8 cellular contexts compared by ENCODE assay signal in the genomic region with DNA sequence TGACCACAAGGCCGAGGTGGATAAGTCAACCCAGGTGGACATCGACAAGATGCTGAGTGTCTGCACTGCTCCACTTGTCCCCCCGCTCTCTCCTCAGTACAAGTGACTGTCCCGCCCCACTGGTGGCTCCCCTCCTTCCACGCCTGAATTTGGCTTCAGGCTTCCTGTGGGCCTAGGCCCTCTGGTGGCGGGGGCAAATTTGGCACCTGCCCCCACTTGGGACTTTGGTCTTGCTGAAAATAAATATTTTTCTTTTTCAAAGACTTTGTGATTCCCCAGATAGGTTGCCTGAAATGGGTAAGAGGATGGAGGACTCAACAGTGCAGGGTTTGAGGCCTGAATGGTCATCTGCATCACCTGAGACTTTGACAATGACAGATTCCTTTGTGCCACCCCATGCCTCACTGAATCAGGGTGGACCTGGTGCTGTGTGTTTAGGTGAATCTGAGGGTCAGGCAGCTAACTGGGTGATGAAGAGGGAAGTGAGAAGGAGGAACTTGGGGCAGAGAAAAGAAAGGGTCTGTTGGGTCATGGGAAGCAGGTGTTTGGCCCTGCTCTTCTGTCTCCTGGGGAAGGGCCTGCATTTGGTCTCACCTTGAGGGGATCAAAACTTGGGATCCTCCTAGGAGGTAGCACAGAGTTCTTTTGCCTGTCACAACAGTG. TPM values are rescaled to one million over a fixed set of nuclear protein-coding genes. Genes with fewer than 3 reads are reported as not detected.
DNase-seq lines count a peak whose midpoint lies in the region; ATAC-seq and TF ChIP-seq lines count a peak whose summit lies in the region.

No MANE protein-coding gene starts in this region.

- H3K36me3 Mint-ChIP-seq in activated naive CD4-positive, alpha-beta T cell treated with anti-CD3 and anti-CD28 coated beads for 36 hours (ENCODE audit: low read depth) = peaks cover 1% of the 10 kb centered on the region
- H3K36me3 Mint-ChIP-seq in memory B cell = no peaks in the 10 kb centered on the region

- H3K4me3 Mint-ChIP-seq in activated naive CD4-positive, alpha-beta T cell treated with anti-CD3 and anti-CD28 coated beads for 36 hours = no peak overlapping the region
- H3K4me3 Mint-ChIP-seq in memory B cell = peak overlapping the region; percentile 50

- H3K9me3 ChIP-seq in BLaER1 treated with 17β-estradiol and CSF1 and Interleukin-3, amounts not matched to agents 10 nM and 100 nM (replicated peaks in 1 of 11) = no peaks in the 10 kb centered on the region

- H3K36me3 ChIP-seq in BLaER1 treated with 17β-estradiol and CSF1 and Interleukin-3, amounts not matched to agents 10 nM and 100 nM = peaks cover 0 to 4% (median 0%) of the 10 kb centered on the region in 11 experiments; a peak in 1 of 22 replicates

- peak overlapping the region in 6 of 11 experiments; percentile 20 to 96 (median 38); a peak in 11 of 22 replicates for H3K27ac ChIP-seq in BLaER1 treated with 17β-estradiol and CSF1 and Interleukin-3, amounts not matched to agents 10 nM and 100 nM

- CTCF ChIA-PET in activated naive CD4-positive, alpha-beta T cell treated with anti-CD3 and anti-CD28 coated beads for 36 hours (lab: Charles Lee) = interaction anchor here (0.6 to 13.5 kb wide), 14 partner anchors 10 to 184 kb away, joined by 3 to 131 read pairs (median 4); a partner anchor contains a TSS

- ATAC-seq in memory B cell (ENCODE audit: low read depth) (peak; percentile 27), HG02870 (IDR thresholded peaks at IDR 0.05; ENCODE audit: unreplicated experiment) (no peak)

- peaks cover 0 to 6% (median 0%) of the 10 kb centered on the region in 11 experiments; a peak in 5 of 22 replicates for H4K20me1 ChIP-seq in BLaER1 treated with 17β-estradiol and CSF1 and Interleukin-3, amounts not matched to agents 10 nM and 100 nM

- H3K27me3 ChIP-seq in BLaER1 treated with 17β-estradiol and CSF1 and Interleukin-3, amounts not matched to agents 10 nM and 100 nM = no peaks in the 10 kb centered on the region

- no peak overlapping the region for H3K27ac Mint-ChIP-seq in activated naive CD4-positive, alpha-beta T cell treated with anti-CD3 and anti-CD28 coated beads for 36 hours
- peak overlapping the region; percentile 65 for H3K27ac Mint-ChIP-seq in memory B cell

- H3K9ac ChIP-seq in BLaER1 treated with 17β-estradiol and CSF1 and Interleukin-3, amounts not matched to agents 10 nM and 100 nM = peak overlapping the region in 10 of 11 experiments; percentile 13 to 96 (median 34); a peak in 13 of 22 replicates

- H3K9me3 Mint-ChIP-seq in activated naive CD4-positive, alpha-beta T cell treated with anti-CD3 and anti-CD28 coated beads for 36 hours = no peaks in the 10 kb centered on the region
- H3K9me3 Mint-ChIP-seq in memory B cell = no peaks in the 10 kb centered on the region

- peaks cover 48 to 68% (median 56%) of the 10 kb centered on the region in 10 experiments for H3K4me1 ChIP-seq in BLaER1 treated with 17β-estradiol and CSF1 and Interleukin-3, amounts not matched to agents 10 nM and 100 nM

- H3K4me2 ChIP-seq in BLaER1 treated with 17β-estradiol and CSF1 and Interleukin-3, amounts not matched to agents 10 nM and 100 nM = peak overlapping the region; percentile 65 to 99 (median 95)

- H3K27me3 Mint-ChIP-seq in activated naive CD4-positive, alpha-beta T cell treated with anti-CD3 and anti-CD28 coated beads for 36 hours (ENCODE audit: low read depth) = no peaks in the 10 kb centered on the region
- no peaks in the 10 kb centered on the region for H3K27me3 Mint-ChIP-seq in memory B cell

- H3K4me1 Mint-ChIP-seq in activated naive CD4-positive, alpha-beta T cell treated with anti-CD3 and anti-CD28 coated beads for 36 hours (ENCODE audit: low read depth) = peaks cover 17% of the 10 kb centered on the region
- peaks cover 36% of the 10 kb centered on the region for H3K4me1 Mint-ChIP-seq in memory B cell

- TF ChIP-seq CTCF in GM20000 (IDR thresholded peaks at IDR 0.05; ENCODE audit: extremely low read depth, missing control alignments) = peak; percentile 9

- intact Hi-C loops in activated naive CD4-positive, alpha-beta T cell treated with anti-CD3 and anti-CD28 coated beads for 36 hours (cut with micrococcal nuclease) = loop anchor here (1.0 kb wide), 5 partner anchors 8 to 187 kb away; a partner anchor contains a TSS

- no peak for DNase-seq in GM20000 (ENCODE audit: low spot score)
- peak; percentile 21 for DNase-seq in activated naive CD4-positive, alpha-beta T cell treated with anti-CD3 and anti-CD28 coated beads for 36 hours
- no peak for DNase-seq in memory B cell (ENCODE audit: low spot score in 2 of 2)
- no peak for DNase-seq in NCI-H2171 treated with DMSO at 0.1 percent for 48 hours (lab: John Stamatoyannopoulos, UW)
- DNase-seq in effector CD4-positive, alpha-beta T cell = no peak
- DNase-seq in NCI-H524 treated with DMSO at 0.1 percent for 48 hours (lab: John Stamatoyannopoulos, UW) = no peak

- H3K4me3 ChIP-seq in BLaER1 treated with 17β-estradiol and CSF1 and Interleukin-3, amounts not matched to agents 10 nM and 100 nM = no peak overlapping the region

RNA-seq across cellular contexts. Expression of a gene that starts 2.0 kb away (rescaled TPM):
- total RNA-seq in activated naive CD4-positive, alpha-beta T cell treated with anti-CD3 and anti-CD28 coated beads for 36 hours = 1 to 10 TPM; 3.2 to 3.6 TPM

RNA-seq across cellular contexts. Expression of a gene that starts 2.1 kb away (rescaled TPM):
- total RNA-seq in activated naive CD4-positive, alpha-beta T cell treated with anti-CD3 and anti-CD28 coated beads for 36 hours = 1 to 10 TPM; 6.7 to 7.3 TPM

RNA-seq across cellular contexts. Expression of a gene that starts 7.9 kb away (rescaled TPM):
- 1 to 10 TPM; 7.3 to 8.4 TPM for total RNA-seq in activated naive CD4-positive, alpha-beta T cell treated with anti-CD3 and anti-CD28 coated beads for 36 hours

RNA-seq across cellular contexts. Expression of a gene that starts 8.6 kb away (rescaled TPM):
- total RNA-seq in activated naive CD4-positive, alpha-beta T cell treated with anti-CD3 and anti-CD28 coated beads for 36 hours = 10 to 100 TPM; 49.2 to 54.9 TPM

RNA-seq across cellular contexts. Expression of a gene that starts 23.7 kb away (rescaled TPM):
- total RNA-seq in activated naive CD4-positive, alpha-beta T cell treated with anti-CD3 and anti-CD28 coated beads for 36 hours = 100 to 1,000 TPM; 123 to 130 TPM
